Comparison of ENCODE assay signal across 17 cellular contexts in the genomic region with DNA sequence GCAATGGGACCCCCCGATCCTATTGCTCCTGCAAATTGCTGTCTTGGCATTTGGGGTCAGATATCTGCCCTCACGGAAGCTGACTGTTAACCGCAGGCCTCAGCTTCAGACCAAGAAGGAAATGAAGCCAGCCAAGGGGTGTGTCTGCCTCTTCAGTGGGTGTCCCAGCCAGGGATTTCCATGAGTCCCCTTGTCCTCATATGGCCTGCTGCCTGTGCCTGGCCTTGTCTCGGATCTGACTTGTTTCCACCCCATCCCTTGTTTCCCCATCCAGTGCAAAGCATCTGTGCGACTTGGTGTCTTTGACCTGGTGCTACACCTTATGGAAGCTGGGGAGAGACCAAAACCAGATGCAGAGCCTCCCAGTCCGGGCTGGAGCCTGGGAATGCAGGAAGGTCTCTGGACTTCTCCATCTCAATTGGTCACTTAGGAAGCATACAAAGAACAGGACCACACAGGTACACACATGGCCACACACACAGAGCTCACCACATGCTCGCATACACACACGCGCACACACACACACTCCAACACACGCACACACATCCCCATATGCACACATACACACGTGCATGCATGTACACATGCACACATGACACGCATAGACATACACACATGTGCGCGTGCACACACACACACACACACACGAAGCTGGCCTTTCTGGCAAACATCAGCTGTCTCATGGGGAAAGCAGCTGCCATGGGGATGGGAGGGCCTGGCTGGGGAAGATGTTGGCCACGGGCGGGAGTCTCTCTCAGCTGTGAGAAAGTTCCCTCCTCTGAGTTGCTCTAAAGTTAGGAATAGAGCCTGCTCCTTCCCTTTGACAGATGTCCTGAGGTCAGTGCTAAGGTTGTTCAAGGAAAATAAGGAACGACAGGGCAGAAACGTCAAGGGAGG.
A peak's percentile ranks its signal among the peaks of the same experiment; 100 is the strongest.
DNase-seq lines count a peak whose midpoint lies in the region; ATAC-seq and TF ChIP-seq lines count a peak whose summit lies in the region.
"Had no signal": no experiment of that assay in that cellular context is flagged by ENCODE, and none has a peak within 500 bp of the region (broad histone marks: within the 10 kb centered on the region; RNA-seq: fewer than 3 reads in every experiment).

No MANE protein-coding gene starts in this region.

- peaks cover 0 to 17% (median 7%) of the 10 kb centered on the region in 6 donors for H3K4me1 ChIP-seq in spleen
- H3K4me1 ChIP-seq: colonic mucosa, thyroid gland had no signal

- POLR2A ChIA-PET in activated CD4-positive, alpha-beta memory T cell treated with anti-CD3 and anti-CD28 coated beads, Interleukin-2, amount 10 ng/mL, durations not matched to agents 7 days and 5 days (lab: Charles Lee) = no interaction called here
- POLR2A ChIA-PET in activated CD4-positive, alpha-beta memory T cell treated with anti-CD3 and anti-CD28 coated beads for 36 hours (lab: Charles Lee) = no interaction called here

- H3K4me3 Mint-ChIP-seq in activated CD4-positive, alpha-beta memory T cell treated with anti-CD3 and anti-CD28 coated beads, Interleukin-2, amount 10 ng/mL, durations not matched to agents 7 days and 5 days = no peak overlapping the region
- no peak overlapping the region for H3K4me3 Mint-ChIP-seq in activated CD4-positive, alpha-beta memory T cell treated with anti-CD3 and anti-CD28 coated beads for 36 hours

- intact Hi-C loops in activated CD4-positive, alpha-beta memory T cell treated with anti-CD3 and anti-CD28 coated beads for 36 hours (cut with micrococcal nuclease) = no loop called here
- intact Hi-C loops in spleen (cut with DNase I; ENCODE audit: low total_unique reads) = loop anchor here (10.0 kb wide), 1 partner anchor 157 kb away; no protein-coding TSS in a partner anchor

- H3K4me3 ChIP-seq in foreskin fibroblast (ENCODE audit: low read depth in 1 of 2, low read length in 2 of 2) = no peak overlapping the region
- H3K4me3 ChIP-seq in spleen = no peak overlapping the region
- H3K4me3 ChIP-seq: colonic mucosa, esophagus muscularis mucosa, K562, ovary, thyroid gland had no signal

- no peaks in the 10 kb centered on the region for H3K9me3 Mint-ChIP-seq in activated CD4-positive, alpha-beta memory T cell treated with anti-CD3 and anti-CD28 coated beads, Interleukin-2, amount 10 ng/mL, durations not matched to agents 7 days and 5 days
- H3K9me3 Mint-ChIP-seq in activated CD4-positive, alpha-beta memory T cell treated with anti-CD3 and anti-CD28 coated beads for 36 hours = no peaks in the 10 kb centered on the region

- no peaks in the 10 kb centered on the region for H3K36me3 ChIP-seq in spleen
- H3K36me3 ChIP-seq: colonic mucosa, ovary, thyroid gland had no signal

- no peaks in the 10 kb centered on the region for H3K36me3 Mint-ChIP-seq in activated CD4-positive, alpha-beta memory T cell treated with anti-CD3 and anti-CD28 coated beads, Interleukin-2, amount 10 ng/mL, durations not matched to agents 7 days and 5 days (ENCODE audit: low read depth)
- no peaks in the 10 kb centered on the region for H3K36me3 Mint-ChIP-seq in activated CD4-positive, alpha-beta memory T cell treated with anti-CD3 and anti-CD28 coated beads for 36 hours

- peaks cover 14% of the 10 kb centered on the region for H3K27me3 Mint-ChIP-seq in activated CD4-positive, alpha-beta memory T cell treated with anti-CD3 and anti-CD28 coated beads, Interleukin-2, amount 10 ng/mL, durations not matched to agents 7 days and 5 days
- no peaks in the 10 kb centered on the region for H3K27me3 Mint-ChIP-seq in activated CD4-positive, alpha-beta memory T cell treated with anti-CD3 and anti-CD28 coated beads for 36 hours

- WGBS in spleen, 5 donors = 46 to 62% (median 56%) methylated on average over 18 to 19 of the region's 19 CpGs

- DNase-seq in activated CD4-positive, alpha-beta memory T cell treated with anti-CD3 and anti-CD28 coated beads, Interleukin-2, amount 10 ng/mL, durations not matched to agents 7 days and 5 days = peak; percentile 24
- DNase-seq in activated CD4-positive, alpha-beta memory T cell treated with anti-CD3 and anti-CD28 coated beads for 36 hours = no peak
- DNase-seq in RPMI7951 (ENCODE audit: low read depth) (peak; percentile 56), foreskin fibroblast (peak; percentile 34 to 57), spleen (peak; percentile 51), HPDE6-E6E7 (ENCODE audit: extremely low spot score) (no peak), NCI-H2107 treated with DMSO at 0.1 percent for 48 hours (lab: John Stamatoyannopoulos, UW; ENCODE audit: unreplicated experiment) (no peak)
- DNase-seq: ACHN, colonic mucosa, mesenchymal stem cell, NCI-H2081, ovary, SHP77 treated with DMSO at 0.1 percent for 48 hours, thyroid gland had no signal

- peaks cover 0 to 36% (median 0%) of the 10 kb centered on the region in 7 donors for H3K27me3 ChIP-seq in spleen (replicated peaks in 1 of 7)
- H3K27me3 ChIP-seq: colonic mucosa, esophagus muscularis mucosa, ovary, thyroid gland had no signal

- no peaks in the 10 kb centered on the region for H3K9me3 ChIP-seq in spleen
- H3K9me3 ChIP-seq: colonic mucosa, esophagus muscularis mucosa, ovary, thyroid gland had no signal

- CTCF ChIA-PET in activated CD4-positive, alpha-beta memory T cell treated with anti-CD3 and anti-CD28 coated beads, Interleukin-2, amount 10 ng/mL, durations not matched to agents 7 days and 5 days (lab: Charles Lee) = interaction anchor here (1.5 kb wide), 1 partner anchor 14 kb away, joined by 5 read pairs; no protein-coding TSS in a partner anchor
- CTCF ChIA-PET in activated CD4-positive, alpha-beta memory T cell treated with anti-CD3 and anti-CD28 coated beads for 36 hours (lab: Charles Lee) = interaction anchor here (0.9 kb wide), 1 partner anchor 14 kb away, joined by 3 read pairs; no protein-coding TSS in a partner anchor

- ATAC-seq in GM21529 (IDR thresholded peaks at IDR 0.05; ENCODE audit: unreplicated experiment) = no peak
- ATAC-seq: K562 had no signal

- TF ChIP-seq CTCF in foreskin fibroblast (IDR thresholded peaks at IDR 0.05; ENCODE audit: low read depth, low read length) = no peak
- TF ChIP-seq CTCF in spleen (IDR thresholded peaks at IDR 0.05 in 8 of 11, conservative IDR thresholded peaks at IDR 0.05 in 3 of 11) = no peak

- no peak for TF ChIP-seq POLR2A in spleen (IDR thresholded peaks at IDR 0.05)

- H3K4me1 Mint-ChIP-seq in activated CD4-positive, alpha-beta memory T cell treated with anti-CD3 and anti-CD28 coated beads, Interleukin-2, amount 10 ng/mL, durations not matched to agents 7 days and 5 days = peaks cover 47% of the 10 kb centered on the region
- H3K4me1 Mint-ChIP-seq in activated CD4-positive, alpha-beta memory T cell treated with anti-CD3 and anti-CD28 coated beads for 36 hours (ENCODE audit: low read depth) = peaks cover 11% of the 10 kb centered on the region

- H3K27ac Mint-ChIP-seq in activated CD4-positive, alpha-beta memory T cell treated with anti-CD3 and anti-CD28 coated beads, Interleukin-2, amount 10 ng/mL, durations not matched to agents 7 days and 5 days = no peak overlapping the region
- H3K27ac Mint-ChIP-seq in activated CD4-positive, alpha-beta memory T cell treated with anti-CD3 and anti-CD28 coated beads for 36 hours = no peak overlapping the region

- no peak overlapping the region for H3K27ac ChIP-seq in spleen
- H3K27ac ChIP-seq: colonic mucosa, esophagus muscularis mucosa, ovary, thyroid gland had no signal

Comparison
In these comparisons a context has a peak if more than half of its experiments do, and no peak if none do; other contexts are left out.
1. DNase-seq: peak in activated CD4-positive, alpha-beta memory T cell treated with anti-CD3 and anti-CD28 coated beads, Interleukin-2, amount 10 ng/mL, durations not matched to agents 7 days and 5 days (single experiment), RPMI7951 (single experiment), foreskin fibroblast (2 of 2) and spleen (single experiment); none in activated CD4-positive, alpha-beta memory T cell treated with anti-CD3 and anti-CD28 coated beads for 36 hours (single experiment), HPDE6-E6E7 (single experiment) and NCI-H2107 treated with DMSO at 0.1 percent for 48 hours (single experiment).